ENCODE assay signal across 23 cellular contexts in the genomic region with DNA sequence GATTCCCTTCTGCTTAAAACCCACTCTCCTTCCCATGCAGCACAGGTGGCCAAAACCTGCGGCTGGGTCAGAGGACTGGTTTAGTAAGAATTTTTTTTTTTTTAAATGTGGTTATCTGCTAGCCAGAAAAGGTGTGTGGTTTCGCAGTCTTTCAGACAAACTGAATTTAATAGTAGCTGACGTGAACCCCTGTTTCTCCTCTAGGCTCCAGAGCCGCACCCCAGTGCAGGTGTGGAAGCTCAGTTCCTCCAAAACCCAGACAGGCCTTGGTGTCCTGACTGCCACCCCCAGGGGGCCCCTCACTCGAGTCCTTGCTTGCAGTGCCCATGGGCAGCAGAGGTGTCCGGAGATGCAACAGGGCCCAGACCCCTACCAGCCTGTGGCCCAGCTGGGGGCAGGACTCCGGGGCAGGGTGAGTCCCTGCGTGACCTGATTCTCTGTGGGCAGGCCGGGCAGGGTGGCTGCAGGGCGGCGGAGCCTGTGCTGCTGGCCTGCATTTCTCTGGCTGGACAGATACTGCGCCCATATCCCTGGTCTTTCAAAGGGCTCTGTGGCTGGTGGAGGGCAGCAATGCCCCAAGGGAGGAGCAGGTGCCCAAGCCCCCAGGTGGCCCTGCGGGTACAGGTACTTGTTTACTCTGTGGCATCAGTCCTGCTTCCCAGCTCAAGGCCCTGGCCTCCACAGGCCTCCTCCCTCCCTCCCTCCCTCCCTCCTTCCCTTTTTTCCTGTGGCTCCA. TPM values are rescaled to one million over a fixed set of nuclear protein-coding genes. Genes with fewer than 3 reads are reported as not detected.
DNase-seq lines count a peak whose midpoint lies in the region; ATAC-seq and TF ChIP-seq lines count a peak whose summit lies in the region.
"Had no signal": no experiment of that assay in that cellular context is flagged by ENCODE, and none has a peak within 500 bp of the region (broad histone marks: within the 10 kb centered on the region; RNA-seq: fewer than 3 reads in every experiment).

No MANE protein-coding gene starts in this region.

- ATAC-seq in SK-N-SH treated with all-trans-retinoic acid at 6 μM for 48 hours (no peak), heart right ventricle (no peak), sciatic nerve (no peak)

- intact Hi-C loops in heart right ventricle (cut with DNase I) (loop anchor here in 4 of 10 donors (5.0 kb wide), 3 partner anchors 47 to 853 kb away; a partner anchor contains a TSS), sciatic nerve (cut with DNase I) (no loop called here)

- H2AFZ ChIP-seq in SK-N-SH (ENCODE audit: low read depth), result no peak overlapping the region
- H2AFZ ChIP-seq: GM23248 had no signal

- no peak overlapping the region for H3K4me2 ChIP-seq in SK-N-SH

- POLR2A ChIA-PET in SK-N-SH (lab: Yijun Ruan, JAX), result no interaction called here

- H3K27ac ChIP-seq in SK-N-SH (ENCODE audit: low read depth in 2 of 2, low read length in 1 of 2), result no peak overlapping the region
- peak overlapping the region in 9 of 10 donors; percentile 14 to 95 (median 90) for H3K27ac ChIP-seq in heart right ventricle
- H3K27ac ChIP-seq: 22Rv1, GM23248, tibial artery had no signal

- H4K20me1 ChIP-seq in SK-N-SH (ENCODE audit: insufficient read depth), result no peaks in the 10 kb centered on the region

- no peaks in the 10 kb centered on the region for H3K9me3 Mint-ChIP-seq in HFFc6
- H3K9me3 Mint-ChIP-seq: activated CD4-positive, alpha-beta memory T cell treated with anti-CD3 and anti-CD28 coated beads, Interleukin-2, amount 10 ng/mL, durations not matched to agents 7 days and 5 days; activated naive CD4-positive, alpha-beta T cell treated with anti-CD3 and anti-CD28 coated beads, Interleukin-2, amount 50 U/mL, for 24 hours; T-helper 1 cell treated with Interleukin-12 subunit alpha and Interleukin-12 subunit beta and Interleukin-4 antibody, amounts not matched to agents 30 μg/mL and 1 μg/mL, for 36 hours had no signal

- DNase-seq in SK-N-SH (peak; percentile 36), HFFc6 (no peak), heart right ventricle (no peak), sciatic nerve (ENCODE audit: low spot score) (peak; percentile 36), dedifferentiated amniotic fluid mesenchymal stem cell (ENCODE audit: extremely low spot score) (no peak), NCI-H128 (lab: John Stamatoyannopoulos, UW; ENCODE audit: unreplicated experiment) (no peak), NCI-H526 (lab: John Stamatoyannopoulos, UW) (no peak)
- DNase-seq: activated CD4-positive, alpha-beta memory T cell treated with anti-CD3 and anti-CD28 coated beads, Interleukin-2, amount 10 ng/mL, durations not matched to agents 7 days and 5 days; activated T-cell treated with anti-CD3 and anti-CD28 coated beads, Interleukin-2, amount 50 U/mL, for 48 hours; Calu3; GM23248; midbrain; NCI-H1105 treated with DMSO at 0.1 percent for 48 hours; NCI-H510A treated with DMSO at 0.1 percent for 48 hours; SIG-M5; stimulated activated CD4-positive, alpha-beta T cell treated with anti-CD3 and anti-CD28 coated beads, Interleukin-15, amount 100 ng/mL, for 24 hours had no signal

- H3K4me1 ChIP-seq in SK-N-SH (ENCODE audit: control insufficient read depth in 1 of 2, insufficient read depth in 2 of 2, low read depth in 1 of 2, low read length in 1 of 2) (peaks cover 0 to 26% of the 10 kb centered on the region in 2 experiments; a peak in 1 of 4 replicates), heart right ventricle (peaks cover 11 to 60% (median 36%) of the 10 kb centered on the region in 9 donors)
- H3K4me1 ChIP-seq: tibial artery had no signal

- peaks cover 32% of the 10 kb centered on the region for H3K27me3 Mint-ChIP-seq in HFFc6 (ENCODE audit: insufficient read depth)
- H3K27me3 Mint-ChIP-seq: activated CD4-positive, alpha-beta memory T cell treated with anti-CD3 and anti-CD28 coated beads, Interleukin-2, amount 10 ng/mL, durations not matched to agents 7 days and 5 days; activated naive CD4-positive, alpha-beta T cell treated with anti-CD3 and anti-CD28 coated beads, Interleukin-2, amount 50 U/mL, for 24 hours had no signal

- H3F3A ChIP-seq in SK-N-SH (replicated peaks; ENCODE audit: insufficient read depth), result no peaks in the 10 kb centered on the region

- no peaks in the 10 kb centered on the region for H3K9me2 ChIP-seq in SK-N-SH

- H3K27ac Mint-ChIP-seq in HFFc6, result no peak overlapping the region
- H3K27ac Mint-ChIP-seq: activated CD4-positive, alpha-beta memory T cell treated with anti-CD3 and anti-CD28 coated beads, Interleukin-2, amount 10 ng/mL, durations not matched to agents 7 days and 5 days; T-helper 1 cell treated with Interleukin-12 subunit alpha and Interleukin-12 subunit beta and Interleukin-4 antibody, amounts not matched to agents 30 μg/mL and 1 μg/mL, for 36 hours had no signal

- CTCF ChIA-PET in SK-N-SH (lab: Yijun Ruan, JAX), result interaction anchor here (0.9 to 2.5 kb wide), 5 partner anchors 14 to 428 kb away, joined by 3 to 7 read pairs (median 3); a partner anchor contains a TSS

- 53% methylated on average over 6 of the region's 13 CpGs for WGBS in SK-N-SH (ENCODE audit: low lambda C conversion rate)
- WGBS in heart right ventricle, 2 donors, result 81 to 83% methylated on average over 13 of the region's 13 CpGs

- no peak for TF ChIP-seq EP300 in SK-N-SH (IDR thresholded peaks at IDR 0.05; ENCODE audit: borderline replicate concordance in 1 of 2, low read depth in 1 of 2, low read length in 1 of 2)

- TF ChIP-seq CTCF in SK-N-SH (IDR thresholded peaks at IDR 0.05), result no peak
- peak; percentile 7; the same call in 1 of the 2 replicates for TF ChIP-seq CTCF in HFFc6 (IDR thresholded peaks at IDR 0.05)
- TF ChIP-seq CTCF in heart right ventricle (IDR thresholded peaks at IDR 0.05), result no peak

- H3K79me2 ChIP-seq in SK-N-SH (ENCODE audit: insufficient read depth), result no peaks in the 10 kb centered on the region

- H3K4me3 Mint-ChIP-seq in HFFc6, result no peak overlapping the region
- H3K4me3 Mint-ChIP-seq: activated CD4-positive, alpha-beta memory T cell treated with anti-CD3 and anti-CD28 coated beads, Interleukin-2, amount 10 ng/mL, durations not matched to agents 7 days and 5 days; activated naive CD4-positive, alpha-beta T cell treated with anti-CD3 and anti-CD28 coated beads, Interleukin-2, amount 50 U/mL, for 24 hours; T-helper 1 cell treated with Interleukin-12 subunit alpha and Interleukin-12 subunit beta and Interleukin-4 antibody, amounts not matched to agents 30 μg/mL and 1 μg/mL, for 36 hours had no signal

- no peaks in the 10 kb centered on the region for H3K4me1 Mint-ChIP-seq in HFFc6 (ENCODE audit: low read depth)
- H3K4me1 Mint-ChIP-seq: activated CD4-positive, alpha-beta memory T cell treated with anti-CD3 and anti-CD28 coated beads, Interleukin-2, amount 10 ng/mL, durations not matched to agents 7 days and 5 days had no signal

- no peak overlapping the region for H3K9ac ChIP-seq in SK-N-SH
- H3K9ac ChIP-seq: GM23248 had no signal

- no peak for TF ChIP-seq RAD21 in SK-N-SH (IDR thresholded peaks at IDR 0.05; ENCODE audit: low read length)

- H3K27me3 ChIP-seq in SK-N-SH (ENCODE audit: insufficient read depth), result no peaks in the 10 kb centered on the region
- no peaks in the 10 kb centered on the region for H3K27me3 ChIP-seq in heart right ventricle

- H3K36me3 ChIP-seq in SK-N-SH (replicated peaks in 1 of 2; ENCODE audit: control insufficient read depth in 1 of 2, insufficient read depth in 2 of 2, low read length in 1 of 2) (no peaks in the 10 kb centered on the region), heart right ventricle (no peaks in the 10 kb centered on the region)
- H3K36me3 ChIP-seq: tibial artery had no signal

- H3K36me3 Mint-ChIP-seq in HFFc6 (ENCODE audit: low read depth), result no peaks in the 10 kb centered on the region
- H3K36me3 Mint-ChIP-seq: activated naive CD4-positive, alpha-beta T cell treated with anti-CD3 and anti-CD28 coated beads, Interleukin-2, amount 50 U/mL, for 24 hours had no signal

- H3K4me3 ChIP-seq in SK-N-SH (ENCODE audit: low read depth in 2 of 2, low read length in 1 of 2), result no peak overlapping the region
- no peak overlapping the region for H3K4me3 ChIP-seq in heart right ventricle
- H3K4me3 ChIP-seq: GM23248, tibial artery had no signal

- H3K9me3 ChIP-seq in SK-N-SH (no peaks in the 10 kb centered on the region), heart right ventricle (no peaks in the 10 kb centered on the region)
- H3K9me3 ChIP-seq: tibial artery had no signal

TF ChIP-seq in SK-N-SH, 30 proteins besides CTCF, POLR2A, EP300 and RAD21 (continues in another document):
- TF ChIP-seq SIN3A (IDR thresholded peaks at IDR 0.05; ENCODE audit: borderline replicate concordance, low read depth, low read length) (no peak), POLR2AphosphoS5 (IDR thresholded peaks at IDR 0.05; ENCODE audit: low read depth, low read length) (no peak), NRF1 (IDR thresholded peaks at IDR 0.05; ENCODE audit: low read depth, low read length) (no peak), EZH2phosphoT487 (IDR thresholded peaks at IDR 0.05; ENCODE audit: borderline replicate concordance, low read depth) (no peak)

TF ChIP-seq in SK-N-SH treated with all-trans-retinoic acid at 6 μM for 48 hours, 23 proteins besides CTCF, POLR2A, EP300 and RAD21 (continues in another document):
- TF ChIP-seq ZFP30 (CRISPR knock-in tag; IDR thresholded peaks at IDR 0.05) (no peak), GLIS3 (CRISPR knock-in tag; IDR thresholded peaks at IDR 0.05) (no peak), CSDC2 (CRISPR knock-in tag; IDR thresholded peaks at IDR 0.05) (no peak)

RNA-seq across cellular contexts. Expression of a gene that starts 15.2 kb away (rescaled TPM):
- polyA plus RNA-seq in SK-N-SH (2012; rRNA removed) (0.05 and 0.15 TPM in 2 replicates), heart right ventricle (10 to 100 TPM; 19.9 to 27.6 TPM)
- polyA plus RNA-seq in SK-N-SH (2012; cell fraction: cytosol; rRNA removed), result 0.10 and 0.12 TPM in 2 replicates
- polyA plus RNA-seq in SK-N-SH (2012; cell fraction: nucleus; rRNA removed), result 0.06 and 0.40 TPM in 2 replicates
- not detected for total RNA-seq in HFFc6 (2021; fragmentation: NEBNext Ultra II Directional; extraction: Animal tissue kit (Norgen Biotek cat#: 25700))
- total RNA-seq in heart right ventricle (10 to 100 TPM; 28.9 to 48.2 (median 36.4) TPM), sciatic nerve (6.2 TPM)
- total RNA-seq: GM23248 had no signal
- polyA plus RNA-seq: BJ, GM23248 had no signal

RNA-seq across cellular contexts. Expression of a gene that starts 15.7 kb away (rescaled TPM):
- polyA plus RNA-seq in SK-N-SH (2012; rRNA removed) (not detected in 2 replicates), heart right ventricle (not detected)
- not detected in 2 replicates for polyA plus RNA-seq in SK-N-SH (2012; cell fraction: cytosol; rRNA removed)
- polyA plus RNA-seq in SK-N-SH (2012; cell fraction: nucleus; rRNA removed), result 0.06 and 0.07 TPM in 2 replicates
- total RNA-seq in HFFc6 (2021; fragmentation: NEBNext Ultra II Directional; extraction: Animal tissue kit (Norgen Biotek cat#: 25700)), result not detected
- total RNA-seq in heart right ventricle (not detected), sciatic nerve (not detected)
- total RNA-seq: activated CD4-positive, alpha-beta memory T cell treated with anti-CD3 and anti-CD28 coated beads, Interleukin-2, amount 10 ng/mL, durations not matched to agents 7 days and 5 days; Calu3; endothelial cell of umbilical vein; GM23248 had no signal
- polyA plus RNA-seq: BJ, endothelial cell of umbilical vein, GM23248 had no signal

RNA-seq across cellular contexts. Expression of a gene that starts 59.4 kb away (rescaled TPM):
- polyA plus RNA-seq in SK-N-SH (2012; rRNA removed) (45.1 and 45.3 TPM in 2 replicates), heart right ventricle (10 to 100 TPM; 56.0 to 72.3 TPM)
- 16.4 and 28.2 TPM in 2 replicates for polyA plus RNA-seq in SK-N-SH (2012; cell fraction: cytosol; rRNA removed)
- 77.0 and 98.8 TPM in 2 replicates for polyA plus RNA-seq in SK-N-SH (2012; cell fraction: nucleus; rRNA removed)
- 10 to 100 TPM; 47.4 to 74.7 (median 62.8) TPM for total RNA-seq in HFFc6 (2021; fragmentation: NEBNext Ultra II Directional; extraction: Animal tissue kit (Norgen Biotek cat#: 25700))
- total RNA-seq in heart right ventricle (10 to 100 TPM; 22.0 to 46.4 (median 29.2) TPM), sciatic nerve (41.0 TPM)

Comparison
In these comparisons a context has a peak if more than half of its experiments do, and no peak if none do; other contexts are left out.
1. DNase-seq: peak in SK-N-SH (single experiment) and sciatic nerve (single experiment); none in HFFc6 (single experiment), heart right ventricle (0 of 2), dedifferentiated amniotic fluid mesenchymal stem cell (single experiment), NCI-H128 (single experiment) and NCI-H526 (0 of 2).
2. H3K27ac ChIP-seq: peak in heart right ventricle (9 of 10); none in SK-N-SH (0 of 2).